ENCODE assay signal across 15 cellular contexts in the genomic region with DNA sequence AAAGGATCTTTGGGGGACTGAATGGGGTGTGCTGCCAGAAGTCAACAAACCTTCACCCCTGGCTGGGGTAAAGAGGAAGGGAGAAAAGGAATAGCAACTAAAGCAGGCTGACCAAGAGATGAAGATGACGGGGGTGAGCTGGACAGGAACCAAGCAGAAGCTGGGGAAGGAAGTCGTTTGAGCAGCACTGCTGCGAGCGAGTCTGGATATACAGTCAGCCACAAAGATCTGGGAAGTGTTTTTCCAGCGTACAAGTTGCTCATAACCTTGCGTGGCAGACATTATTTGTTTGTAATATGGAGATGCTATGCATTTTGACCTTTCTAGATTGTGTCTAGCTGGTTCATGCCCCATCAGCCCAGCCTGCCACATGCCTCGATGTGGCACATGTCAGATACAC.
DNase-seq lines count a peak whose midpoint lies in the region; ATAC-seq, FAIRE-seq and TF ChIP-seq lines count a peak whose summit lies in the region.
"Had no signal": no experiment of that assay in that cellular context is flagged by ENCODE, and none has a peak within 500 bp of the region (broad histone marks: within the 10 kb centered on the region; RNA-seq: fewer than 3 reads in every experiment).

No MANE protein-coding gene starts in this region.

- peak overlapping the region; percentile 69 for H3K27ac Mint-ChIP-seq in WTC11
- H3K27ac Mint-ChIP-seq in immature natural killer cell, result peak overlapping the region in 4 of 6 donors; percentile 17 to 71 (median 31)
- peak overlapping the region; percentile 28 for H3K27ac Mint-ChIP-seq in stimulated activated naive B cell treated with anti-CD40 and anti-IgM and Interleukin-4, amounts not matched to agents 10 μg/mL and 1 μg/mL and 100 μg/mL, for 72 hours

- no peaks in the 10 kb centered on the region for H3K9me3 Mint-ChIP-seq in WTC11
- H3K9me3 Mint-ChIP-seq in immature natural killer cell, result no peaks in the 10 kb centered on the region
- no peaks in the 10 kb centered on the region for H3K9me3 Mint-ChIP-seq in stimulated activated naive B cell treated with anti-CD40 and anti-IgM and Interleukin-4, amounts not matched to agents 10 μg/mL and 1 μg/mL and 100 μg/mL, for 72 hours

- peak; percentile 54; the same call in 1 of the 2 replicates for TF ChIP-seq POLR2A in GM12891 (IDR thresholded peaks at IDR 0.05; ENCODE audit: low read depth, low read length)

- no peaks in the 10 kb centered on the region; the same call in 1 of the 2 replicates for H3K27me3 Mint-ChIP-seq in WTC11 (ENCODE audit: low read depth)
- peaks cover 0 to 2% (median 0%) of the 10 kb centered on the region in 3 donors for H3K27me3 Mint-ChIP-seq in immature natural killer cell (ENCODE audit: low read depth in 3 of 3)
- H3K27me3 Mint-ChIP-seq in stimulated activated naive B cell treated with anti-CD40 and anti-IgM and Interleukin-4, amounts not matched to agents 10 μg/mL and 1 μg/mL and 100 μg/mL, for 72 hours, result no peaks in the 10 kb centered on the region

- DNase-seq in GM12891 (ENCODE audit: insufficient read length, low spot score) (no peak), WTC11 (ENCODE audit: low spot score) (no peak), immature natural killer cell (no peak), NCI-H1930 (lab: John Stamatoyannopoulos, UW) (no peak), hippocampal formation (lab: John Stamatoyannopoulos, UW) (no peak)
- no peak for DNase-seq in stimulated activated naive B cell treated with anti-CD40 and anti-IgM and Interleukin-4, amounts not matched to agents 10 μg/mL and 1 μg/mL and 100 μg/mL, for 72 hours
- DNase-seq: AML-193, Caco-2, GF-D8, NCI-H1105 had no signal

- TF ChIP-seq CTCF in WTC11 (IDR thresholded peaks at IDR 0.05), result no peak

- H3K36me3 Mint-ChIP-seq in WTC11 (peaks cover 6% of the 10 kb centered on the region), immature natural killer cell (peaks cover 23 to 38% (median 31%) of the 10 kb centered on the region in 3 donors)
- peaks cover 29 to 42% of the 10 kb centered on the region in 2 donors for H3K36me3 Mint-ChIP-seq in stimulated activated naive B cell treated with anti-CD40 and anti-IgM and Interleukin-4, amounts not matched to agents 10 μg/mL and 1 μg/mL and 100 μg/mL, for 72 hours

- no peak for ATAC-seq in WTC11
- no peak for ATAC-seq in stimulated activated naive B cell treated with anti-CD40 and anti-IgM and Interleukin-4, amounts not matched to agents 10 μg/mL and 1 μg/mL and 100 μg/mL, for 72 hours (replicated peaks)
- no peak for ATAC-seq in GM18907 (IDR thresholded peaks at IDR 0.05; ENCODE audit: unreplicated experiment)
- ATAC-seq: K562, Right ventricle myocardium inferior had no signal

- H3K4me1 Mint-ChIP-seq in WTC11, result peaks cover 20% of the 10 kb centered on the region
- peaks cover 0 to 2% of the 10 kb centered on the region in 2 donors for H3K4me1 Mint-ChIP-seq in immature natural killer cell
- peaks cover 5 to 18% of the 10 kb centered on the region in 2 donors for H3K4me1 Mint-ChIP-seq in stimulated activated naive B cell treated with anti-CD40 and anti-IgM and Interleukin-4, amounts not matched to agents 10 μg/mL and 1 μg/mL and 100 μg/mL, for 72 hours

- H3K4me3 Mint-ChIP-seq in WTC11, result no peak overlapping the region
- H3K4me3 Mint-ChIP-seq in immature natural killer cell, result no peak overlapping the region
- H3K4me3 Mint-ChIP-seq in stimulated activated naive B cell treated with anti-CD40 and anti-IgM and Interleukin-4, amounts not matched to agents 10 μg/mL and 1 μg/mL and 100 μg/mL, for 72 hours, result no peak overlapping the region

- CTCF ChIA-PET in WTC11 (lab: Charles Lee), result interaction anchor here (1.3 kb wide), 1 partner anchor 365 kb away, joined by 4 read pairs; no protein-coding TSS in a partner anchor

- FAIRE-seq in GM12891 (lab: Jason Lieb, UNC), result peak; percentile 20
- FAIRE-seq: GM18507, K562, RCC 7860 had no signal

- POLR2A ChIA-PET in WTC11 (lab: Charles Lee), result no interaction called here

TF ChIP-seq in GM12891, 5 proteins besides CTCF, POLR2A, EP300 and RAD21:
- TF ChIP-seq POLR2AphosphoS5 (IDR thresholded peaks at IDR 0.05; ENCODE audit: low read depth, low read length), result 0 out of 2 replicates have a peak, but pooled peaks have one; percentile 22
- TF ChIP-seq TAF1 (IDR thresholded peaks at IDR 0.05; ENCODE audit: low read depth, low read length), result no peak
- no peak for TF ChIP-seq PAX5 (IDR thresholded peaks at IDR 0.05; ENCODE audit: insufficient read depth, low read length, severe bottlenecking)
- no peak for TF ChIP-seq SPI1 (IDR thresholded peaks at IDR 0.05; ENCODE audit: low read depth, low read length)
- TF ChIP-seq POU2F2 (IDR thresholded peaks at IDR 0.05; ENCODE audit: low read depth, low read length), result no peak

TF ChIP-seq in WTC11, 78 proteins besides CTCF, POLR2A, EP300 and RAD21:
- TF ChIP-seq, protein P1, sequence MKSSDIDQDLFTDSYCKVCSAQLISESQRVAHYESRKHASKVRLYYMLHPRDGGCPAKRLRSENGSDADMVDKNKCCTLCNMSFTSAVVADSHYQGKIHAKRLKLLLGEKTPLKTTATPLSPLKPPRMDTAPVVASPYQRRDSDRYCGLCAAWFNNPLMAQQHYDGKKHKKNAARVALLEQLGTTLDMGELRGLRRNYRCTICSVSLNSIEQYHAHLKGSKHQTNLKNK (CRISPR knock-in tag; IDR thresholded peaks at IDR 0.05), result no peak
- TF ChIP-seq, protein P2, sequence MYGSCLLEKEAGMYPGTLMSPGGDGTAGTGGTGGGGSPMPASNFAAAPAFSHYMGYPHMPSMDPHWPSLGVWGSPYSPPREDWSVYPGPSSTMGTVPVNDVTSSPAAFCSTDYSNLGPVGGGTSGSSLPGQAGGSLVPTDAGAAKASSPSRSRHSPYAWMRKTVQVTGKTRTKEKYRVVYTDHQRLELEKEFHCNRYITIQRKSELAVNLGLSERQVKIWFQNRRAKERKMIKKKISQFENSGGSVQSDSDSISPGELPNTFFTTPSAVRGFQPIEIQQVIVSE (CRISPR knock-in tag; IDR thresholded peaks at IDR 0.05; ENCODE audit: borderline replicate concordance), result no peak
- TF ChIP-seq, protein P3, sequence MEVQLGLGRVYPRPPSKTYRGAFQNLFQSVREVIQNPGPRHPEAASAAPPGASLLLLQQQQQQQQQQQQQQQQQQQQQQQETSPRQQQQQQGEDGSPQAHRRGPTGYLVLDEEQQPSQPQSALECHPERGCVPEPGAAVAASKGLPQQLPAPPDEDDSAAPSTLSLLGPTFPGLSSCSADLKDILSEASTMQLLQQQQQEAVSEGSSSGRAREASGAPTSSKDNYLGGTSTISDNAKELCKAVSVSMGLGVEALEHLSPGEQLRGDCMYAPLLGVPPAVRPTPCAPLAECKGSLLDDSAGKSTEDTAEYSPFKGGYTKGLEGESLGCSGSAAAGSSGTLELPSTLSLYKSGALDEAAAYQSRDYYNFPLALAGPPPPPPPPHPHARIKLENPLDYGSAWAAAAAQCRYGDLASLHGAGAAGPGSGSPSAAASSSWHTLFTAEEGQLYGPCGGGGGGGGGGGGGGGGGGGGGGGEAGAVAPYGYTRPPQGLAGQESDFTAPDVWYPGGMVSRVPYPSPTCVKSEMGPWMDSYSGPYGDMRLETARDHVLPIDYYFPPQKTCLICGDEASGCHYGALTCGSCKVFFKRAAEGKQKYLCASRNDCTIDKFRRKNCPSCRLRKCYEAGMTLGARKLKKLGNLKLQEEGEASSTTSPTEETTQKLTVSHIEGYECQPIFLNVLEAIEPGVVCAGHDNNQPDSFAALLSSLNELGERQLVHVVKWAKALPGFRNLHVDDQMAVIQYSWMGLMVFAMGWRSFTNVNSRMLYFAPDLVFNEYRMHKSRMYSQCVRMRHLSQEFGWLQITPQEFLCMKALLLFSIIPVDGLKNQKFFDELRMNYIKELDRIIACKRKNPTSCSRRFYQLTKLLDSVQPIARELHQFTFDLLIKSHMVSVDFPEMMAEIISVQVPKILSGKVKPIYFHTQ (CRISPR knock-in tag; IDR thresholded peaks at IDR 0.05), result no peak
- no peak for TF ChIP-seq ZNF423 (CRISPR knock-in tag; IDR thresholded peaks at IDR 0.05)
- TF ChIP-seq, protein P4, sequence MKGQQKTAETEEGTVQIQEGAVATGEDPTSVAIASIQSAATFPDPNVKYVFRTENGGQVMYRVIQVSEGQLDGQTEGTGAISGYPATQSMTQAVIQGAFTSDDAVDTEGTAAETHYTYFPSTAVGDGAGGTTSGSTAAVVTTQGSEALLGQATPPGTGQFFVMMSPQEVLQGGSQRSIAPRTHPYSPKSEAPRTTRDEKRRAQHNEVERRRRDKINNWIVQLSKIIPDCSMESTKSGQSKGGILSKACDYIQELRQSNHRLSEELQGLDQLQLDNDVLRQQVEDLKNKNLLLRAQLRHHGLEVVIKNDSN (CRISPR knock-in tag; IDR thresholded peaks at IDR 0.05), result no peak
- TF ChIP-seq MYBL2 (CRISPR knock-in tag; IDR thresholded peaks at IDR 0.05), result no peak
- TF ChIP-seq, protein P5, sequence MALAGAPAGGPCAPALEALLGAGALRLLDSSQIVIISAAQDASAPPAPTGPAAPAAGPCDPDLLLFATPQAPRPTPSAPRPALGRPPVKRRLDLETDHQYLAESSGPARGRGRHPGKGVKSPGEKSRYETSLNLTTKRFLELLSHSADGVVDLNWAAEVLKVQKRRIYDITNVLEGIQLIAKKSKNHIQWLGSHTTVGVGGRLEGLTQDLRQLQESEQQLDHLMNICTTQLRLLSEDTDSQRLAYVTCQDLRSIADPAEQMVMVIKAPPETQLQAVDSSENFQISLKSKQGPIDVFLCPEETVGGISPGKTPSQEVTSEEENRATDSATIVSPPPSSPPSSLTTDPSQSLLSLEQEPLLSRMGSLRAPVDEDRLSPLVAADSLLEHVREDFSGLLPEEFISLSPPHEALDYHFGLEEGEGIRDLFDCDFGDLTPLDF (CRISPR knock-in tag; IDR thresholded peaks at IDR 0.05), result no peak
TF ChIP-seq in WTC11: peak in this region for 0.
